Comparison of ENCODE assay signal across 24 cellular contexts in the genomic region with DNA sequence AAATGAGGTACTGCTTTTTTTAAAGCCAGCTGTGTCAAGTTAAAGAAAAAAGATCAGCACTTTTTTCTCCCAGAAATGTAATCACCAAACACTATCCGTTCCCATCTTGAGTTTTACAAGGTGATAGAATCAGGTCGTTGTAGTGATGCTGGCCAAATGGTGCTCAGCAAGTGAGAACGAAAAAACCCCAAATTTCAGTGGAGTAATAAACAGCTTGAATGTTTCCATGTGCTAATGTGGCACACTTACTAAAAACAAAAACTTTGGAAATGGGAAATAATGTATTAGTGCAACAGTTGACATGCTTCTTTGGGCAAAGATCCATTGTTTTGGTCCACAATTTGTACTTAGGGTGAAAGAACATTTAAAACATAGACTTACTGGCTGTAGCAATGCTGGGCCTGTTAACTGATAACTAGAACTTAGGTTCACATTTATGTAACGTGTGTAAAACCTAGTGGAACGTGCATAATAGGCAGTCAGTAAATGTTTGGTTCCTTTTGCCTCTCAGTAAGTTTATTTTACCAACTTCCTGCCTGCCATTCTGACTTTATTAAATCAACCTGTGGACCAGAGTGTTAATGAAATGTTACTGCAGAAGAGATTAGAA. TPM values are rescaled to one million over a fixed set of nuclear protein-coding genes. Genes with fewer than 3 reads are reported as not detected.
"Had no signal": no experiment of that assay in that cellular context is flagged by ENCODE, and none has a peak within 500 bp of the region (broad histone marks: within the 10 kb centered on the region; RNA-seq: fewer than 3 reads in every experiment).

No MANE protein-coding gene starts in this region.

- DNase-seq: cerebellar nuclear complex; effector memory CD8-positive, alpha-beta T cell; esophagus squamous epithelium; foreskin melanocyte; heart left ventricle; hippocampal formation; kidney glomerular epithelial cell; left ventricle myocardium inferior; mesenchymal stem cell; midbrain; occipital lobe; stimulated activated CD4-positive, alpha-beta T cell treated with anti-CD3 and anti-CD28 coated beads, Interleukin-2, amount 100 ng/mL, for 48 hours; stimulated activated naive CD8-positive, alpha-beta T cell treated with anti-CD3 and anti-CD28 coated beads, Interleukin-15, Interleukin-2, amounts not matched to agents 100 U/mL and 50 U/mL, for 24 hours; thyroid gland had no signal

- H3K79me2 ChIP-seq: parathyroid adenoma had no signal

- H3K9me3 Mint-ChIP-seq: dendritic cell treated with granulocyte-macrophage colony-stimulating factor and Interleukin-4, amounts not matched to agents 40 ng/mL and 50 ng/mL, for 4 days; effector memory CD8-positive, alpha-beta T cell; natural killer cell treated with Interleukin-12 subunit alpha and Interleukin-12 subunit beta and Interleukin-15 and Interleukin-18, amount 100 ng/mL, for 72 hours; type B pancreatic cell had no signal

- H3K9me3 ChIP-seq: esophagus squamous epithelium, heart left ventricle, left ventricle myocardium inferior, prostate gland, suprapubic skin, thyroid gland had no signal

- H3K4me3 Mint-ChIP-seq: dendritic cell treated with granulocyte-macrophage colony-stimulating factor and Interleukin-4, amounts not matched to agents 40 ng/mL and 50 ng/mL, for 4 days; effector memory CD8-positive, alpha-beta T cell; natural killer cell treated with Interleukin-12 subunit alpha and Interleukin-12 subunit beta and Interleukin-15 and Interleukin-18, amount 100 ng/mL, for 72 hours; type B pancreatic cell had no signal

- H3K4me2 ChIP-seq: smooth muscle cell had no signal

- ATAC-seq: effector memory CD8-positive, alpha-beta T cell; heart left ventricle; natural killer cell treated with Interleukin-12 subunit alpha and Interleukin-12 subunit beta and Interleukin-15 and Interleukin-18, amount 100 ng/mL, for 72 hours; stimulated activated naive CD8-positive, alpha-beta T cell treated with anti-CD3 and anti-CD28 coated beads, Interleukin-15, Interleukin-2, amounts not matched to agents 100 U/mL and 50 U/mL, for 24 hours had no signal

- H3K4me1 ChIP-seq: esophagus squamous epithelium, heart left ventricle, left ventricle myocardium inferior, parathyroid adenoma, prostate gland, suprapubic skin, thyroid gland had no signal

- H3K27ac ChIP-seq: epithelial cell of prostate, heart left ventricle, left ventricle myocardium inferior, parathyroid adenoma, prostate gland, suprapubic skin, thyroid gland had no signal

- H3K27ac Mint-ChIP-seq: dendritic cell treated with granulocyte-macrophage colony-stimulating factor and Interleukin-4, amounts not matched to agents 40 ng/mL and 50 ng/mL, for 4 days; effector memory CD8-positive, alpha-beta T cell; natural killer cell treated with Interleukin-12 subunit alpha and Interleukin-12 subunit beta and Interleukin-15 and Interleukin-18, amount 100 ng/mL, for 72 hours; type B pancreatic cell had no signal

- H2AFZ ChIP-seq: parathyroid adenoma had no signal

- H3K36me3 ChIP-seq: left ventricle myocardium inferior, prostate gland, suprapubic skin, thyroid gland had no signal

- H3K27me3 ChIP-seq: esophagus squamous epithelium, heart left ventricle, suprapubic skin, thyroid gland had no signal

- H3K4me3 ChIP-seq: esophagus squamous epithelium, heart left ventricle, left ventricle myocardium inferior, lung, prostate gland, smooth muscle cell, suprapubic skin, thyroid gland had no signal

- H3K36me3 Mint-ChIP-seq: natural killer cell treated with Interleukin-12 subunit alpha and Interleukin-12 subunit beta and Interleukin-15 and Interleukin-18, amount 100 ng/mL, for 72 hours; type B pancreatic cell had no signal

RNA-seq across cellular contexts. Expression of a gene that starts 15.4 kb away (rescaled TPM):
- total RNA-seq: esophagus squamous epithelium; glomerular endothelial cell; heart left ventricle; left ventricle myocardium inferior; lung; natural killer cell treated with Interleukin-12 subunit alpha and Interleukin-12 subunit beta and Interleukin-15 and Interleukin-18, amount 100 ng/mL, for 72 hours; occipital lobe; smooth muscle cell; suprapubic skin had no signal
- polyA plus RNA-seq: lung, smooth muscle cell had no signal
